ENCODE assay signal across 2 cellular contexts in the genomic region with DNA sequence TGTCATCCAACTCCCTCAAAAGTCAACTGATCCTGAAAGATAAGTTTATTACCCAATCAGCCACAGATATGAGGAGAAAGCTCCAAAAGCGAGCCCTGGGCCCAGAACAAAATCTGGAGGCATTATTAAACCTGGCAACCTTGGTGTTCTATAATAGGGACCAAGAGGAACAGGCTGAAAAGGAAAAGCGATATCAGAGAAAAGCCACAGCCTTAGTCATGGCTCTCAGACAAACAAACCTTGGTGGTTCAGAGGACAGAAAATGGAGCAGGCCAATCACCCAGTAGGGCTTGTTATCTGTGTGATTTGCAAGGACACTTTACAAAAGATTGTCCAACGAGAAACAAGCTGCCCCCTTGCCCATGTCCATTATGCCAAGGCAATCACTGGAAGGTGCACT. TPM values are rescaled to one million over a fixed set of nuclear protein-coding genes. Genes with fewer than 3 reads are reported as not detected.
"Had no signal": no experiment of that assay in that cellular context is flagged by ENCODE, and none has a peak within 500 bp of the region (broad histone marks: within the 10 kb centered on the region; RNA-seq: fewer than 3 reads in every experiment).

No MANE protein-coding gene starts in this region.

RNA-seq across cellular contexts. Expression of gene EPYC, which starts 19.4 kb away (rescaled TPM):
- total RNA-seq: G401, GM12878 had no signal
- polyA plus RNA-seq: GM12878 had no signal

RNA-seq across cellular contexts. Expression of gene CCER1, which starts 30.4 kb away (rescaled TPM):
- total RNA-seq: G401, GM12878 had no signal
